8 cellular contexts compared by ENCODE assay signal in the genomic region with DNA sequence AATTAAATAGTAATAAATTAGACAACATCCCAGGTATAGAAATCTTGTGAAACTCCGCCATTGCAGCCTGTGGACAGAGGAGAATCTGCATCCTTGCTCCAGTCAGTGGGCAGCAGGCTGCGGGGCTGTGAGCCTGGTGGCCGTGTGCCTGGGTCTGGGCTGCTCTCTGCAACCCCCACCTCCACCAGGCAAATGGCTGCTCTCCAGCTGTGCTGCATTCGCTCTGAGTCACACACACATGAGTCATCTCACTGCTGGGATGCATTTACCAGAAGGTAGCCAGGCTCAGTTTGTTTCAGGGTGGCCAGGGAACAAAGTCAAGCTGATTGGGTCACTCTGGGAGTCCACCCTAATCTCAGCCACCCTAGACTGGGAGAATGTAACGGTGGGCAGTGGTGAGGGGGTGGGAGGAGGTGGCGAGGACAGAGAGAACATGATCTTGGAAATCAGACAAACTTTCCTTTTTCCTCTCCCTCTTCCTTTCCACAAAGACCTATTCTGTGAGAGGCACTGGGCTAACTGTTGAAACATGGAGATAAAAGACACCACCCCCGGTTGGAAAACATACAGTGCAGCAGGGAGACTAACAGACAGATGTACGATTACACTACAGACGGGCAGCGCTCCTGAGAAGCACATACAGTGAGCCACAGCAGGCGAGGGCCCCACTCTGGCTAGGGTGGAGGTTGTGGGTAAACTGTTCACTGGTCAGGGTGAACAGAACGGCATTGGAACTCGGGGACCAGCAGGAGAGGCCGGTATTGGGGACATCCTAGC. TPM values are rescaled to one million over a fixed set of nuclear protein-coding genes. Genes with fewer than 3 reads are reported as not detected.
DNase-seq lines count a peak whose midpoint lies in the region; ATAC-seq lines count a peak whose summit lies in the region.

No MANE protein-coding gene starts in this region.

- 27 to 50% methylated on average over 14 of the region's 14 CpGs for WGBS in esophagus, 2 donors

- no peaks in the 10 kb centered on the region for H3K9me3 Mint-ChIP-seq in T-helper 2 cell treated with Interferon-gamma antibody and Interleukin-4, amounts not matched to agents 5 μg/mL and 100 μg/mL, for 36 hours

- peaks cover 7 to 10% of the 10 kb centered on the region in 2 donors for H3K4me1 ChIP-seq in esophagus (ENCODE audit: control insufficient read depth in 2 of 2, insufficient read depth in 2 of 2, low read length in 1 of 2)

- DNase-seq in C1 segment of cervical spinal cord (lab: John Stamatoyannopoulos, UW) (peak in 11 of 14 donors; percentile 13 to 90 (median 39)), mucosa of gallbladder (ENCODE audit: low spot score) (peak; percentile 86), superior temporal gyrus (ENCODE audit: extremely low spot score) (peak; percentile 79), NCI-H748 treated with DMSO at 0.1 percent for 48 hours (lab: John Stamatoyannopoulos, UW) (no peak)
- peak; percentile 55 for DNase-seq in T-helper 2 cell treated with Interferon-gamma antibody and Interleukin-4, amounts not matched to agents 5 μg/mL and 100 μg/mL, for 36 hours (ENCODE audit: low spot score)

- peak; percentile 92 for ATAC-seq in GM19395 (IDR thresholded peaks at IDR 0.05; ENCODE audit: unreplicated experiment)
- peak; percentile 86 for ATAC-seq in HG03521 (IDR thresholded peaks at IDR 0.05; ENCODE audit: unreplicated experiment)

- H3K9me3 ChIP-seq in esophagus (ENCODE audit: control insufficient read depth in 2 of 2, insufficient read depth in 1 of 2, low read depth in 1 of 2, low read length in 1 of 2), result no peaks in the 10 kb centered on the region

- no peaks in the 10 kb centered on the region for H3K27me3 Mint-ChIP-seq in T-helper 2 cell treated with Interferon-gamma antibody and Interleukin-4, amounts not matched to agents 5 μg/mL and 100 μg/mL, for 36 hours (ENCODE audit: low read depth)

- peak overlapping the region; percentile 9 for H3K27ac Mint-ChIP-seq in T-helper 2 cell treated with Interferon-gamma antibody and Interleukin-4, amounts not matched to agents 5 μg/mL and 100 μg/mL, for 36 hours

- no peak overlapping the region for H3K4me3 ChIP-seq in esophagus (ENCODE audit: low read depth in 1 of 2, low read length in 2 of 2)

- peaks cover 20% of the 10 kb centered on the region for H3K4me1 Mint-ChIP-seq in T-helper 2 cell treated with Interferon-gamma antibody and Interleukin-4, amounts not matched to agents 5 μg/mL and 100 μg/mL, for 36 hours (ENCODE audit: low read depth)

- peaks cover 18% of the 10 kb centered on the region for H3K36me3 Mint-ChIP-seq in T-helper 2 cell treated with Interferon-gamma antibody and Interleukin-4, amounts not matched to agents 5 μg/mL and 100 μg/mL, for 36 hours (ENCODE audit: low read depth)

- no peaks in the 10 kb centered on the region for H3K27me3 ChIP-seq in esophagus (ENCODE audit: control insufficient read depth in 1 of 2, insufficient read depth in 2 of 2, low read length in 2 of 2)

- H3K27ac ChIP-seq in esophagus (ENCODE audit: low read depth in 2 of 2, low read length in 1 of 2), result peak overlapping the region; percentile 60 to 87

- no peak overlapping the region for H3K4me3 Mint-ChIP-seq in T-helper 2 cell treated with Interferon-gamma antibody and Interleukin-4, amounts not matched to agents 5 μg/mL and 100 μg/mL, for 36 hours

- peaks cover 0 to 2% of the 10 kb centered on the region in 2 donors for H3K36me3 ChIP-seq in esophagus (ENCODE audit: control insufficient read depth in 2 of 2, insufficient read depth in 2 of 2, low read length in 1 of 2)

RNA-seq across cellular contexts. Expression of a gene that starts 59.2 kb away (rescaled TPM):
- 1 to 10 TPM; 1.0 to 1.8 TPM for polyA plus RNA-seq in esophagus
- 16.0 TPM for total RNA-seq in mucosa of gallbladder
